8 cellular contexts compared by ENCODE assay signal in the genomic region with DNA sequence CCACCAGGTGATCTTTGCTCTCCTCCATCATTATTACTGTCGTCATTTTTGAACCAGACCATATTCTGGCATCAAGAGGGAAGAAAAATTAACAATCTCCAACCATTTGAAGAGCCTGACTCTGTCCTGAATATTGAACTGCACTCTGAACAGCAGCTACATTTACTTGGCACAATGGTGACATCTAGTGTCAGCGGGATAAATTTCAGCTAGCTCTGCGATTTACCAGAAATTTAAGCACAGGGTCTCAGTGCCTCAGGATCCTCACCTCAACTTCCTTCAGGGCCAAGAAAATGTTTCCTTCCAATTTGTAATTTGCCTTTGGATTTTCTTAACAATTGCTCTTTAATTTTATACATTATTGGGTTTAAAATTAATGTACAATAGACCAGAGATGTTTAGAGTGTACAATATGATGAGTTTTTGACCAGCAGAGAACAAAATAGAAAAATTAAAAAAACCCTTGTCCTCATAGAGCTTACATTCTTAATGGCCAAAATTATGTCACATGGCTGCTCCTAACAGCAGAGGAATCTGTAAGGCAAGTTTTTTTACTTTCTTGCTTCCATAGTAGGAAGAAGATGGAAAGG. TPM values are rescaled to one million over a fixed set of nuclear protein-coding genes. Genes with fewer than 3 reads are reported as not detected.
DNase-seq lines count a peak whose midpoint lies in the region; ATAC-seq and TF ChIP-seq lines count a peak whose summit lies in the region.

No MANE protein-coding gene starts in this region.

- in situ Hi-C loops in T47D (cut with HindIII; ENCODE audit: low pct_unique_long_range_greater_than_20kb, low sequenced_read_pairs) = no loop called here

- peaks cover 28% of the 10 kb centered on the region for H3K27me3 Mint-ChIP-seq in T-helper 17 cell

- H3K4me1 Mint-ChIP-seq in T-helper 17 cell = no peaks in the 10 kb centered on the region

- TF ChIP-seq POLR2A in NB4 (IDR thresholded peaks at IDR 0.05; ENCODE audit: extremely low read depth, insufficient read length) = no peak

- no peak overlapping the region for H3K4me3 Mint-ChIP-seq in T-helper 17 cell

- ATAC-seq in GM18858 (IDR thresholded peaks at IDR 0.05; ENCODE audit: unreplicated experiment) (peak; percentile 58), T-helper 17 cell (peak; percentile 69), HG02938 (IDR thresholded peaks at IDR 0.05; ENCODE audit: unreplicated experiment) (no peak)

- no peaks in the 10 kb centered on the region for H3K9me3 ChIP-seq in T-helper 17 cell (ENCODE audit: control insufficient read depth, low read length, poor library complexity, severe bottlenecking)

- H3K36me3 Mint-ChIP-seq in T-helper 17 cell (ENCODE audit: low read depth) = no peaks in the 10 kb centered on the region

- no peak overlapping the region for H3K27ac Mint-ChIP-seq in T-helper 17 cell

- H3K4me3 ChIP-seq in AG10803 (ENCODE audit: low read length) (no peak overlapping the region), NB4 (ENCODE audit: low read depth, low read length) (no peak overlapping the region)

- DNase-seq in AG10803 (ENCODE audit: low read depth) (peak; percentile 61), NB4 (ENCODE audit: low read depth) (peak; percentile 73), T-helper 17 cell (peak in 2 of 3 donors; percentile 10 to 31), T47D (ENCODE audit: low read depth in 1 of 2, low spot score in 1 of 2) (peak; percentile 62 to 77), kidney glomerular epithelial cell (lab: John Stamatoyannopoulos, UW) (peak; percentile 37)
- DNase-seq in stimulated activated CD4-positive, alpha-beta T cell treated with anti-CD3 and anti-CD28 coated beads, TNF-alpha, amount 100 ng/mL, for 4 hours (ENCODE audit: low read depth in 3 of 3) = peak in 2 of 3 experiments; percentile 6 to 17

- TF ChIP-seq CTCF in AG10803 (conservative IDR thresholded peaks at IDR 0.05; ENCODE audit: low read length) (peak; percentile 80), NB4 (IDR thresholded peaks at IDR 0.05; ENCODE audit: low read depth, low read length) (peak; percentile 73)

RNA-seq across cellular contexts. Expression of a gene that starts 10.7 kb away (rescaled TPM):
- 1 to 10 TPM; 5.1 to 6.3 TPM for total RNA-seq in T-helper 17 cell

RNA-seq across cellular contexts. Expression of a gene that starts 26.4 kb away (rescaled TPM):
- total RNA-seq in T-helper 17 cell = not detected

RNA-seq across cellular contexts. Expression of a gene that starts 37.8 kb away (rescaled TPM):
- total RNA-seq in T-helper 17 cell = 10 to 100 TPM in 1 of 2 donors, 1 to 10 TPM in 1; 7.4 to 10.5 TPM

RNA-seq across cellular contexts. Expression of a gene that starts 58.0 kb away (rescaled TPM):
- total RNA-seq in T-helper 17 cell = not detected

Comparison
In these comparisons a context has a peak if more than half of its experiments do, and no peak if none do; other contexts are left out.
1. DNase-seq: peak in every context shown above with its lines; median percentile 73 in NB4; 70 in T47D; 61 in AG10803; 37 in kidney glomerular epithelial cell; 20 in T-helper 17 cell; 12 in stimulated activated CD4-positive, alpha-beta T cell treated with anti-CD3 and anti-CD28 coated beads, TNF-alpha, amount 100 ng/mL, for 4 hours.